27 cellular contexts compared by ENCODE assay signal in the genomic region with DNA sequence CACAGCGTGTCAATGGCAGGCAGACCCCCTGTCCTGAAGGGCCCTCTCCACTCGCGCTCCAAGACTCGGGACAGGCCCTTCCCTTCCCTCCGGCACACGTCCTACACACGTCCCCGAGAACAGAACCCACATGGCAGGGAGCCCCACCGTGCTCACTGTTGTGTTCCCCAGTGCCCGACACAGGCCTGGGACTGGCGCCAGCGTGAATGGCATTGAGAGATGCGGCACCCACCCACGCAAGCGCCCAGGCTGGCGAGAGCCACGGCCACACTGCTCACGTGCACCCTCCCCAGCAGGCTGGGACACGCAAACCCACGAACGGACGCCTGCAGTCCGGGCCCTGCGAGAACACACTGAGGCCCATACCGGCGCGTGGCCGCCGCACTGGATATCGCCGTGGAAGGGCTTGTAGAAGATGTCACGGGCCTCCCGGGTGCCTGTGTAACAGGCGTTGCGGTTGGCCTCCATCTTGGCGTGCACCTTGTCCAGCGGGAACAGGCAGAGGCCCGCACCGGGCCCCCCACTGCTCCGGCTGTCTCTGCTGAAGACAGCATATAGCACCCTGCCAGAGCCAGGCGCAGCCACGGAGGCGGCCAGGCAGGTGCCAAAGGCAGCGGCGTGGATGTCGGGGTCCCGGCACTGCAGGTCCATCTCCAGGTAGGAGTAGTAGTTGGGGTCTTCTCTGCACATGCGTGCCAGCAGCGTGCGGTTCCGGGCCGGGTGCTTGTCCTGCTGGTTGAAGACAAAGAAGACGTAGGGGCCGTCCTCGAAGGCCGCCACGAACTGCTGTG.
"Had no signal": no experiment of that assay in that cellular context is flagged by ENCODE, and none has a peak within 500 bp of the region (broad histone marks: within the 10 kb centered on the region; RNA-seq: fewer than 3 reads in every experiment).

No MANE protein-coding gene starts in this region.

- H3K4me3 ChIP-seq: coronary artery, esophagus squamous epithelium, heart right ventricle, left lung, mucosa of descending colon, smooth muscle cell, thyroid gland had no signal

- ATAC-seq: effector memory CD8-positive, alpha-beta T cell; heart right ventricle; left cardiac atrium; left lung; mucosa of descending colon; natural killer cell treated with Interleukin-12 subunit alpha and Interleukin-12 subunit beta and Interleukin-15 and Interleukin-18, amount 100 ng/mL, for 72 hours; sciatic nerve; stimulated activated naive CD8-positive, alpha-beta T cell treated with anti-CD3 and anti-CD28 coated beads, Interleukin-15, amount 100 ng/mL, for 72 hours had no signal

- DNase-seq: dermis blood vessel endothelial cell; effector memory CD8-positive, alpha-beta T cell; erythroblast; esophagus squamous epithelium; foreskin melanocyte; glutamatergic neuron; heart right ventricle; hippocampal formation; left cardiac atrium; left lung; mesenchymal stem cell; mucosa of descending colon; naive B cell; stimulated activated CD4-positive, alpha-beta T cell treated with anti-CD3 and anti-CD28 coated beads, Interleukin-12 subunit alpha, Interleukin-12 subunit beta, amount 100 ng/mL, for 4 hours; stimulated activated CD4-positive, alpha-beta T cell treated with anti-CD3 and anti-CD28 coated beads, Interleukin-1b, Interleukin-23, amount 100 ng/mL, for 48 hours; stimulated activated CD4-positive, alpha-beta T cell treated with anti-CD3 and anti-CD28 coated beads, Interleukin-4, amount 100 ng/mL, for 1 hour; stimulated activated CD8-positive, alpha-beta memory T cell treated with anti-CD3 and anti-CD28 coated beads, Interleukin-4, amount 100 ng/mL, for 48 hours; stimulated activated naive CD4-positive, alpha-beta T cell; stimulated activated naive CD8-positive, alpha-beta T cell treated with anti-CD3 and anti-CD28 coated beads, Interleukin-15, amount 100 ng/mL, for 72 hours; thyroid gland had no signal

- H3K9me3 ChIP-seq: esophagus squamous epithelium, heart right ventricle, left lung, mucosa of descending colon, thyroid gland had no signal

- FAIRE-seq: endometrium, islet of Langerhans had no signal

- H3K4me2 ChIP-seq: smooth muscle cell had no signal

- H3K27ac ChIP-seq: coronary artery, esophagus squamous epithelium, heart right ventricle, left lung, parathyroid adenoma, thyroid gland had no signal

- H3K9ac ChIP-seq: parathyroid adenoma had no signal

- H2AFZ ChIP-seq: parathyroid adenoma had no signal

- H3K27me3 ChIP-seq: esophagus squamous epithelium, thyroid gland had no signal
